In genomic region chr10:43692051-43692825, GRCh38 we compare ENCODE assay signal across 23 cellular contexts. TPM values are rescaled to one million over a fixed set of nuclear protein-coding genes. Genes with fewer than 3 reads are reported as not detected.
DNase-seq lines count a peak whose midpoint lies in the region; ATAC-seq and TF ChIP-seq lines count a peak whose summit lies in the region.
"Had no signal": no experiment of that assay in that cellular context is flagged by ENCODE, and none has a peak within 500 bp of the region (broad histone marks: within the 10 kb centered on the region; RNA-seq: fewer than 3 reads in every experiment).

No MANE protein-coding gene starts in this region.

- H3K4me1 ChIP-seq in lower lobe of right lung (peaks cover 19% of the 10 kb centered on the region), sigmoid colon (peaks cover 0 to 24% (median 14%) of the 10 kb centered on the region in 4 donors), upper lobe of left lung (peaks cover 13 to 35% (median 22%) of the 10 kb centered on the region in 4 donors)
- H3K4me1 ChIP-seq: prostate gland had no signal

- H3K4me3 ChIP-seq in cardiac fibroblast (replicated peaks in 1 of 2; ENCODE audit: low read depth in 2 of 2, low read length in 2 of 2) = no peak overlapping the region
- H3K4me3 ChIP-seq in lower lobe of right lung = no peak overlapping the region
- no peak overlapping the region for H3K4me3 ChIP-seq in sigmoid colon
- no peak overlapping the region for H3K4me3 ChIP-seq in upper lobe of left lung
- H3K4me3 ChIP-seq: GM12878, heart left ventricle, prostate gland had no signal

- TF ChIP-seq POLR2A in sigmoid colon (IDR thresholded peaks at IDR 0.05) = no peak
- TF ChIP-seq POLR2A in upper lobe of left lung (IDR thresholded peaks at IDR 0.05) = no peak

- ATAC-seq in lower lobe of right lung = no peak
- ATAC-seq in upper lobe of left lung (ENCODE audit: low FRiP score in 2 of 2) = no peak
- ATAC-seq: GM12878; HCT116; stimulated activated naive B cell treated with anti-CD40 and anti-IgM and Interleukin-4, amounts not matched to agents 10 μg/mL and 1 μg/mL and 100 μg/mL, for 72 hours had no signal

- no peak for TF ChIP-seq EP300 in sigmoid colon (IDR thresholded peaks at IDR 0.05)
- TF ChIP-seq EP300 in upper lobe of left lung (IDR thresholded peaks at IDR 0.05) = no peak

- whole genome bisulfite sequencing in sigmoid colon, 2 donors = 68 to 79% methylated on average over 10 of the region's 10 CpGs
- WGBS in upper lobe of left lung, 2 donors = 74 to 76% methylated on average over 10 of the region's 10 CpGs

- H3K36me3 ChIP-seq in lower lobe of right lung (no peaks in the 10 kb centered on the region), sigmoid colon (no peaks in the 10 kb centered on the region), upper lobe of left lung (no peaks in the 10 kb centered on the region)
- H3K36me3 ChIP-seq: heart left ventricle, prostate gland had no signal

- H3K27me3 ChIP-seq in lower lobe of right lung (ENCODE audit: low read depth) (no peaks in the 10 kb centered on the region), sigmoid colon (no peaks in the 10 kb centered on the region), upper lobe of left lung (no peaks in the 10 kb centered on the region)
- H3K27me3 ChIP-seq: heart left ventricle had no signal

- TF ChIP-seq CTCF in cardiac fibroblast (IDR thresholded peaks at IDR 0.05; ENCODE audit: low read depth, low read length) (no peak), lower lobe of right lung (IDR thresholded peaks at IDR 0.05) (no peak), sigmoid colon (IDR thresholded peaks at IDR 0.05) (no peak), upper lobe of left lung (IDR thresholded peaks at IDR 0.05) (no peak)

- H3K9me3 ChIP-seq in lower lobe of right lung (no peaks in the 10 kb centered on the region), sigmoid colon (no peaks in the 10 kb centered on the region), upper lobe of left lung (no peaks in the 10 kb centered on the region)
- H3K9me3 ChIP-seq: heart left ventricle, prostate gland had no signal

- H3K27ac ChIP-seq in lower lobe of right lung (no peak overlapping the region), sigmoid colon (no peak overlapping the region), upper lobe of left lung (peak overlapping the region in 1 of 4 donors; percentile 8)
- H3K27ac ChIP-seq: HL-60, prostate gland had no signal

- intact Hi-C loops in lower lobe of right lung (cut with DNase I) = no loop called here
- intact Hi-C loops in sigmoid colon (cut with DNase I) = loop anchor here (10.0 kb wide), 1 partner anchor 213 kb away; no protein-coding TSS in a partner anchor

- DNase-seq in AG08395 (ENCODE audit: low spot score) (peak; percentile 68), GM04504 (ENCODE audit: low read depth) (peak; percentile 63), cardiac fibroblast (ENCODE audit: low read depth in 2 of 2) (peak; percentile 82 to 96), iris pigment epithelial cell (ENCODE audit: low read depth) (peak; percentile 46), lower lobe of right lung (no peak), foreskin melanocyte (no peak), sigmoid colon (no peak), upper lobe of left lung (no peak)
- DNase-seq: activated CD4-positive, alpha-beta T cell treated with anti-CD3 and anti-CD28 coated beads, Interleukin-2, amount 50 U/mL, for 48 hours; activated naive CD4-positive, alpha-beta T cell treated with anti-CD3 and anti-CD28 coated beads for 36 hours; activated T-cell treated with anti-CD3 and anti-CD28 coated beads for 4 hours; naive B cell; NCI-H1092 treated with DMSO at 0.1 percent for 48 hours; NCI-H526 treated with DMSO at 0.1 percent for 48 hours; stimulated activated CD4-positive, alpha-beta T cell treated with anti-CD3 and anti-CD28 coated beads, Interleukin-15, amount 100 ng/mL, for 24 hours; stimulated activated naive B cell treated with anti-CD40 and anti-IgM and Interleukin-4, amounts not matched to agents 10 μg/mL and 1 μg/mL and 100 μg/mL, for 72 hours; T-helper 2 cell; trophoblast cell had no signal

RNA-seq across cellular contexts. Expression of gene ZNF32, which starts 43.6 kb away (rescaled TPM):
- total RNA-seq in lower lobe of right lung (33.2 TPM), sigmoid colon (100 to 1,000 TPM in 2 of 4 donors, 10 to 100 TPM in 2; 72.1 to 108 (median 94.6) TPM), upper lobe of left lung (10 to 100 TPM; 16.8 to 36.8 (median 26.8) TPM)
- 10 to 100 TPM; 21.3 to 31.2 (median 21.9) TPM for polyA plus RNA-seq in sigmoid colon

Comparison
In these comparisons a context has a peak if more than half of its experiments do, and no peak if none do; other contexts are left out.
1. DNase-seq: peak in AG08395 (single experiment), GM04504 (single experiment), cardiac fibroblast (2 of 2) and iris pigment epithelial cell (single experiment); none in lower lobe of right lung (single experiment), foreskin melanocyte (single experiment), sigmoid colon (single experiment) and upper lobe of left lung (0 of 2).